In genomic region chr7:22819476-22819875, GRCh38 we compare ENCODE assay signal across 18 cellular contexts. TPM values are rescaled to one million over a fixed set of nuclear protein-coding genes. Genes with fewer than 3 reads are reported as not detected.
A peak's percentile ranks its signal among the peaks of the same experiment; 100 is the strongest.
DNase-seq lines count a peak whose midpoint lies in the region; ATAC-seq and TF ChIP-seq lines count a peak whose summit lies in the region.
"Had no signal": no experiment of that assay in that cellular context is flagged by ENCODE, and none has a peak within 500 bp of the region (broad histone marks: within the 10 kb centered on the region; RNA-seq: fewer than 3 reads in every experiment).

No MANE protein-coding gene starts in this region.

- H3K79me2 ChIP-seq in Loucy (ENCODE audit: insufficient read depth, low read length) = peaks cover 38% of the 10 kb centered on the region
- peaks cover 41% of the 10 kb centered on the region for H3K79me2 ChIP-seq in hepatocyte

- DNase-seq in activated T-cell treated with anti-CD3 and anti-CD28 coated beads, Interleukin-2, amount 50 U/mL, for 4 hours = no peak
- DNase-seq in activated T-cell treated with anti-CD3 and anti-CD28 coated beads for 4 hours = no peak
- DNase-seq in hepatocyte (ENCODE audit: low spot score) = no peak
- no peak for DNase-seq in stimulated activated effector memory CD8-positive, alpha-beta T cell treated with anti-CD3 and anti-CD28 coated beads, Interleukin-12 subunit alpha, Interleukin-12 subunit beta, amount 100 ng/mL, for 72 hours (ENCODE audit: low spot score in 2 of 2)
- DNase-seq in NOMO-1 (lab: John Stamatoyannopoulos, UW; ENCODE audit: unreplicated experiment in 2 of 2) = no peak
- DNase-seq in AML-193 (lab: John Stamatoyannopoulos, UW) = no peak
- DNase-seq: activated CD4-positive, alpha-beta T cell treated with anti-CD3 and anti-CD28 coated beads, Interleukin-2, amount 50 U/mL, for 4 hours; amniotic stem cell; caudate nucleus; DMS79; erythroblast; NCI-H524 treated with DMSO at 0.1 percent for 48 hours; spleen; SW 1271 had no signal

- peaks cover 4% of the 10 kb centered on the region for H3K27me3 Mint-ChIP-seq in activated T-cell treated with anti-CD3 and anti-CD28 coated beads, Interleukin-2, amount 50 U/mL, for 4 hours (ENCODE audit: low read depth)

- H3K4me1 ChIP-seq in Loucy (ENCODE audit: insufficient read depth, low read length, poor library complexity, severe bottlenecking) (peaks cover 29% of the 10 kb centered on the region), hepatocyte (ENCODE audit: insufficient read depth) (peaks cover 12% of the 10 kb centered on the region)

- H3K9me2 ChIP-seq in Loucy (replicated peaks; ENCODE audit: low read depth, low read length) (no peaks in the 10 kb centered on the region), hepatocyte (replicated peaks; ENCODE audit: insufficient read depth) (no peaks in the 10 kb centered on the region)

- H3K9ac ChIP-seq in Loucy (ENCODE audit: low read depth, low read length, poor library complexity, severe bottlenecking) = peak overlapping the region; percentile 46

- H4K20me1 ChIP-seq in Loucy (ENCODE audit: insufficient read depth, low read length, poor library complexity, severe bottlenecking) (peaks cover 3% of the 10 kb centered on the region), hepatocyte (ENCODE audit: insufficient read depth, poor library complexity, severe bottlenecking) (no peaks in the 10 kb centered on the region)

- peaks cover 48% of the 10 kb centered on the region for H3K4me1 Mint-ChIP-seq in activated T-cell treated with anti-CD3 and anti-CD28 coated beads, Interleukin-2, amount 50 U/mL, for 4 hours (ENCODE audit: low read depth)
- H3K4me1 Mint-ChIP-seq in stimulated activated effector memory CD8-positive, alpha-beta T cell treated with anti-CD3 and anti-CD28 coated beads, Interleukin-12 subunit alpha, Interleukin-12 subunit beta, amount 100 ng/mL, for 72 hours = peaks cover 35% of the 10 kb centered on the region

- H3K27me3 ChIP-seq in Loucy (ENCODE audit: insufficient read depth, low read length, poor library complexity, severe bottlenecking) (no peaks in the 10 kb centered on the region), hepatocyte (no peaks in the 10 kb centered on the region)
- H3K27me3 ChIP-seq: suprapubic skin had no signal

- H3K36me3 Mint-ChIP-seq in activated T-cell treated with anti-CD3 and anti-CD28 coated beads, Interleukin-2, amount 50 U/mL, for 4 hours (ENCODE audit: insufficient read depth) = peaks cover 23% of the 10 kb centered on the region
- peaks cover 56% of the 10 kb centered on the region for H3K36me3 Mint-ChIP-seq in stimulated activated effector memory CD8-positive, alpha-beta T cell treated with anti-CD3 and anti-CD28 coated beads, Interleukin-12 subunit alpha, Interleukin-12 subunit beta, amount 100 ng/mL, for 72 hours

- H3K27ac ChIP-seq in hepatocyte = peak overlapping the region; percentile 69
- H3K27ac ChIP-seq: spleen, suprapubic skin had no signal

- H3K36me3 ChIP-seq in Loucy (ENCODE audit: insufficient read depth, low read length) (peaks cover 5% of the 10 kb centered on the region; the same call in 1 of the 2 replicates), hepatocyte (replicated peaks; ENCODE audit: insufficient read depth, low read depth) (no peaks in the 10 kb centered on the region)

- H3K9me3 ChIP-seq in Loucy (ENCODE audit: insufficient read depth, low read depth, low read length) (no peaks in the 10 kb centered on the region), hepatocyte (ENCODE audit: low read depth) (no peaks in the 10 kb centered on the region)
- H3K9me3 ChIP-seq: spleen, suprapubic skin had no signal

- peak overlapping the region; percentile 32 for H3K27ac Mint-ChIP-seq in stimulated activated effector memory CD8-positive, alpha-beta T cell treated with anti-CD3 and anti-CD28 coated beads, Interleukin-12 subunit alpha, Interleukin-12 subunit beta, amount 100 ng/mL, for 72 hours
- H3K27ac Mint-ChIP-seq: activated T-helper 2 cell treated with anti-CD3 and anti-CD28 coated beads, Interferon-gamma antibody, Interleukin-2, Interleukin-4, amounts not matched to agents 10 μg/mL and 5 μg/mL and 100 μg/mL, durations not matched to agents 14 hours and 24 hours and 36 hours had no signal

- H3K4me2 ChIP-seq in Loucy (ENCODE audit: low read depth, low read length, poor library complexity, severe bottlenecking) (peak overlapping the region; percentile 91), hepatocyte (peak overlapping the region; percentile 95)

- no peak for ATAC-seq in activated T-cell treated with anti-CD3 and anti-CD28 coated beads, Interleukin-2, amount 50 U/mL, for 4 hours
- ATAC-seq in stimulated activated effector memory CD8-positive, alpha-beta T cell treated with anti-CD3 and anti-CD28 coated beads, Interleukin-12 subunit alpha, Interleukin-12 subunit beta, amount 100 ng/mL, for 72 hours = no peak
- ATAC-seq in GM18858 (IDR thresholded peaks at IDR 0.05; ENCODE audit: unreplicated experiment) = no peak

- H3K4me3 ChIP-seq in Loucy (ENCODE audit: low read length, poor library complexity, severe bottlenecking) (no peak overlapping the region), hepatocyte (no peak overlapping the region)
- H3K4me3 ChIP-seq: spleen, suprapubic skin had no signal

- 85% methylated on average over 4 of the region's 4 CpGs for WGBS in hepatocyte (ENCODE audit: low lambda C conversion rate, missing lambda C conversion rate)

- no peaks in the 10 kb centered on the region for H3F3A ChIP-seq in Loucy (ENCODE audit: low read depth)

- H3K9me3 Mint-ChIP-seq in activated T-cell treated with anti-CD3 and anti-CD28 coated beads, Interleukin-2, amount 50 U/mL, for 4 hours = no peaks in the 10 kb centered on the region
- no peaks in the 10 kb centered on the region for H3K9me3 Mint-ChIP-seq in stimulated activated effector memory CD8-positive, alpha-beta T cell treated with anti-CD3 and anti-CD28 coated beads, Interleukin-12 subunit alpha, Interleukin-12 subunit beta, amount 100 ng/mL, for 72 hours
- H3K9me3 Mint-ChIP-seq: activated T-helper 2 cell treated with anti-CD3 and anti-CD28 coated beads, Interferon-gamma antibody, Interleukin-2, Interleukin-4, amounts not matched to agents 10 μg/mL and 5 μg/mL and 100 μg/mL, durations not matched to agents 14 hours and 24 hours and 36 hours had no signal

- no peak overlapping the region for H2AFZ ChIP-seq in Loucy (ENCODE audit: low read length)
- H2AFZ ChIP-seq in hepatocyte = no peak overlapping the region

- peak overlapping the region; percentile 26 for H3K4me3 Mint-ChIP-seq in activated T-cell treated with anti-CD3 and anti-CD28 coated beads, Interleukin-2, amount 50 U/mL, for 4 hours
- no peak overlapping the region for H3K4me3 Mint-ChIP-seq in stimulated activated effector memory CD8-positive, alpha-beta T cell treated with anti-CD3 and anti-CD28 coated beads, Interleukin-12 subunit alpha, Interleukin-12 subunit beta, amount 100 ng/mL, for 72 hours

- TF ChIP-seq CTCF in Loucy (conservative IDR thresholded peaks at IDR 0.05; ENCODE audit: low read length) (no peak), hepatocyte (IDR thresholded peaks at IDR 0.05; ENCODE audit: poor library complexity) (no peak)

RNA-seq across cellular contexts. Expression of gene TOMM7, which starts 3.2 kb away (rescaled TPM):
- total RNA-seq in activated T-cell treated with anti-CD3 and anti-CD28 coated beads, Interleukin-2, amount 50 U/mL, for 4 hours = 100 to 1,000 TPM; 225 to 255 (median 244) TPM
- 115 and 215 TPM in 2 replicates for total RNA-seq in hepatocyte
- 322 and 366 TPM in 2 replicates for polyA plus RNA-seq in hepatocyte
